Comparison of ENCODE assay signal across 11 cellular contexts in the genomic region with DNA sequence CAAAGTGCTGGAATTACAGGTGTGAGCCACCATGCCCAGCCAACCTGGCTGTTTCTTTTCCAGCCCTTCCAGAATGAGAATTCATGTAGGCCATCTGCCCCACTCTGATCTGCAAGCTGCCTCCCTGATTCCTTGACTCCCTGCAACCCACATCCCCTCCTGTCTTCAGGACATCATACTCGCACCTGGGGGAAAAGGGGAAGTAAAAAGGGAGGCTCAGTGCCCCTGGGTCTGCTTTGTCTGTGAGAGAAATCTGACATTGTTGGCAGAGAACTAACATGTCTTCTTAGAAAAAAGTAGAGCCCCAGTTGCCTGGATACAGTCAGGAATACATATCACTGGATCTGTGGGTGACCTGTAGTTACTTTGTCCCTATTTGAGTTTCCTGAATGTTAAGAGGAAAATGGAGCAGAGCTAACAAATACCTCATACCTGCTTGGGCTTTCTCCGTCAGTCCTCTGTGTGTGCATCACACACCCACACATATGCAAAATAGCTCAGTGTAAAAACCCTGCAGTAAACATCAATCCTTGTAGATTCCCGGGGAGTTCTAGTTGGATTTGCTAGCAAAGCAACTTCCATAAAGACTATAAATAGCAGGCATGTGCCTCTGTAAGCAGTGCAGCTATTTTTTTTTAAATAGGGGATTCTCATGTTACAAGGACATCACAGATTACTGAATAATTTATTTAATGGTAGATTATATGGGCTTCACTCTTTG.
DNase-seq lines count a peak whose midpoint lies in the region; ATAC-seq and TF ChIP-seq lines count a peak whose summit lies in the region.
"Had no signal": no experiment of that assay in that cellular context is flagged by ENCODE, and none has a peak within 500 bp of the region (broad histone marks: within the 10 kb centered on the region; RNA-seq: fewer than 3 reads in every experiment).

No MANE protein-coding gene starts in this region.

- H3K36me3 ChIP-seq in SK-N-MC (ENCODE audit: insufficient read depth, low read length) (no peaks in the 10 kb centered on the region), mesenchymal stem cell (ENCODE audit: control insufficient read depth in 1 of 2, insufficient read depth in 2 of 2, low read depth in 1 of 2, low read length in 2 of 2) (no peaks in the 10 kb centered on the region), mesendoderm (ENCODE audit: control insufficient read depth, insufficient read depth, low read length) (no peaks in the 10 kb centered on the region)

- H3K23ac ChIP-seq in mesenchymal stem cell (ENCODE audit: low read length in 2 of 2) (no peak overlapping the region), mesendoderm (ENCODE audit: low read length) (no peak overlapping the region)

- H3K56ac ChIP-seq in mesendoderm (ENCODE audit: low read length), result no peak overlapping the region

- H3K4ac ChIP-seq in mesenchymal stem cell (ENCODE audit: low read depth in 1 of 2, low read length in 2 of 2) (no peak overlapping the region), mesendoderm (ENCODE audit: low read depth, low read length) (no peak overlapping the region)

- no peak overlapping the region for H2AFZ ChIP-seq in mesenchymal stem cell (ENCODE audit: low read depth, low read length)

- no peak overlapping the region for H3K14ac ChIP-seq in mesenchymal stem cell (ENCODE audit: low read length in 2 of 2)

- no peak overlapping the region for H4K5ac ChIP-seq in mesendoderm (ENCODE audit: low read length)

- H2BK120ac ChIP-seq in mesenchymal stem cell (ENCODE audit: low read depth, low read length) (no peak overlapping the region), mesendoderm (ENCODE audit: low read depth, low read length) (no peak overlapping the region)

- H4K8ac ChIP-seq in mesenchymal stem cell (ENCODE audit: low read length) (no peak overlapping the region), mesendoderm (ENCODE audit: low read depth, low read length) (no peak overlapping the region)

- H2BK12ac ChIP-seq in mesenchymal stem cell (ENCODE audit: low read length in 2 of 2), result no peak overlapping the region

- H4K91ac ChIP-seq in mesenchymal stem cell (ENCODE audit: low read length), result peak overlapping the region; percentile 46

- 82% methylated on average over 2 of the region's 3 CpGs for WGBS in mesenchymal stem cell
- WGBS in mesendoderm (ENCODE audit: extremely low coverage, insufficient coverage, low lambda C conversion rate), result no CpG with 5 or more reads among the region's 3 CpGs

- no peak for TF ChIP-seq POLR2A in erythroblast (IDR thresholded peaks at IDR 0.05; ENCODE audit: low read length)

- H2AK5ac ChIP-seq in mesenchymal stem cell (ENCODE audit: low read length, severe bottlenecking), result no peak overlapping the region
- no peak overlapping the region for H2AK5ac ChIP-seq in mesendoderm (ENCODE audit: low read length)

- H3K18ac ChIP-seq in mesenchymal stem cell (ENCODE audit: low read depth in 1 of 2, low read length in 2 of 2) (no peak overlapping the region), mesendoderm (ENCODE audit: low read length) (no peak overlapping the region)

- DNase-seq in SK-N-MC (ENCODE audit: low read depth, low spot score) (peak; percentile 18), mesenchymal stem cell (peak; percentile 37), A172 (ENCODE audit: low spot score) (no peak), mesendoderm (no peak), erythroblast (lab: John Stamatoyannopoulos, UW) (no peak)
- DNase-seq: activated naive CD4-positive, alpha-beta T cell; NCI-H187 treated with DMSO at 0.1 percent for 48 hours; occipital lobe had no signal

- H2BK5ac ChIP-seq in mesenchymal stem cell (ENCODE audit: low read depth, low read length, poor library complexity, severe bottlenecking) (no peak overlapping the region), mesendoderm (ENCODE audit: low read length) (no peak overlapping the region)

- no peak overlapping the region for H2BK15ac ChIP-seq in mesenchymal stem cell (ENCODE audit: low read depth, poor library complexity, severe bottlenecking)
- H2BK15ac ChIP-seq in mesendoderm (replicated peaks; ENCODE audit: low read depth), result no peak overlapping the region

- H3K9ac ChIP-seq in SK-N-MC (ENCODE audit: insufficient read length) (no peak overlapping the region), mesenchymal stem cell (ENCODE audit: low read length) (no peak overlapping the region), mesendoderm (ENCODE audit: low read length) (no peak overlapping the region)

- no peak overlapping the region for H3K27ac ChIP-seq in SK-N-MC
- H3K27ac ChIP-seq in mesenchymal stem cell (ENCODE audit: low read length, poor library complexity, severe bottlenecking), result no peak overlapping the region
- no peak overlapping the region for H3K27ac ChIP-seq in mesendoderm (ENCODE audit: low read depth, low read length)

- peak; percentile 37 for ATAC-seq in GM18868 (IDR thresholded peaks at IDR 0.05; ENCODE audit: unreplicated experiment)
- ATAC-seq in HG02763 (IDR thresholded peaks at IDR 0.05; ENCODE audit: unreplicated experiment), result peak; percentile 49
- ATAC-seq in GM21381 (IDR thresholded peaks at IDR 0.05; ENCODE audit: unreplicated experiment), result no peak

- H3K9me3 ChIP-seq in SK-N-MC (ENCODE audit: low read depth, low read length) (no peaks in the 10 kb centered on the region), mesenchymal stem cell (ENCODE audit: control insufficient read depth, low read length) (no peaks in the 10 kb centered on the region)

- no peaks in the 10 kb centered on the region for H3K79me1 ChIP-seq in mesenchymal stem cell (replicated peaks; ENCODE audit: low read length, poor library complexity, severe bottlenecking)
- no peaks in the 10 kb centered on the region for H3K79me1 ChIP-seq in mesendoderm (ENCODE audit: low read length)

- H3K4me1 ChIP-seq in mesenchymal stem cell (ENCODE audit: control insufficient read depth, insufficient read depth, low read depth, low read length), result peaks cover 2% of the 10 kb centered on the region
- no peaks in the 10 kb centered on the region for H3K4me1 ChIP-seq in mesendoderm (ENCODE audit: control insufficient read depth, low read depth, low read length)

- H3K4me3 ChIP-seq in SK-N-MC, result peak overlapping the region; percentile 4; the same call in 1 of the 2 replicates
- H3K4me3 ChIP-seq in mesenchymal stem cell (ENCODE audit: insufficient read depth in 1 of 2, low read depth in 1 of 2, low read length in 2 of 2), result no peak overlapping the region
- no peak overlapping the region for H3K4me3 ChIP-seq in mesendoderm (ENCODE audit: low read length)

- no peaks in the 10 kb centered on the region for H3K27me3 ChIP-seq in mesenchymal stem cell (ENCODE audit: control insufficient read depth in 1 of 2, insufficient read depth in 1 of 2, low read length in 2 of 2)
- H3K27me3 ChIP-seq in mesendoderm (ENCODE audit: insufficient read depth, low read length, poor library complexity), result no peaks in the 10 kb centered on the region

- no peaks in the 10 kb centered on the region for H3K79me2 ChIP-seq in mesendoderm (ENCODE audit: control insufficient read depth, insufficient read depth, low read length)

- H3K4me2 ChIP-seq in mesenchymal stem cell (ENCODE audit: low read length, poor library complexity, severe bottlenecking) (no peak overlapping the region), mesendoderm (ENCODE audit: low read length) (no peak overlapping the region)

Comparison
In these comparisons a context has a peak if more than half of its experiments do, and no peak if none do; other contexts are left out.
1. DNase-seq: peak in SK-N-MC (single experiment) and mesenchymal stem cell (single experiment); none in A172 (single experiment), mesendoderm (single experiment) and erythroblast (0 of 2).